In the genomic region with DNA sequence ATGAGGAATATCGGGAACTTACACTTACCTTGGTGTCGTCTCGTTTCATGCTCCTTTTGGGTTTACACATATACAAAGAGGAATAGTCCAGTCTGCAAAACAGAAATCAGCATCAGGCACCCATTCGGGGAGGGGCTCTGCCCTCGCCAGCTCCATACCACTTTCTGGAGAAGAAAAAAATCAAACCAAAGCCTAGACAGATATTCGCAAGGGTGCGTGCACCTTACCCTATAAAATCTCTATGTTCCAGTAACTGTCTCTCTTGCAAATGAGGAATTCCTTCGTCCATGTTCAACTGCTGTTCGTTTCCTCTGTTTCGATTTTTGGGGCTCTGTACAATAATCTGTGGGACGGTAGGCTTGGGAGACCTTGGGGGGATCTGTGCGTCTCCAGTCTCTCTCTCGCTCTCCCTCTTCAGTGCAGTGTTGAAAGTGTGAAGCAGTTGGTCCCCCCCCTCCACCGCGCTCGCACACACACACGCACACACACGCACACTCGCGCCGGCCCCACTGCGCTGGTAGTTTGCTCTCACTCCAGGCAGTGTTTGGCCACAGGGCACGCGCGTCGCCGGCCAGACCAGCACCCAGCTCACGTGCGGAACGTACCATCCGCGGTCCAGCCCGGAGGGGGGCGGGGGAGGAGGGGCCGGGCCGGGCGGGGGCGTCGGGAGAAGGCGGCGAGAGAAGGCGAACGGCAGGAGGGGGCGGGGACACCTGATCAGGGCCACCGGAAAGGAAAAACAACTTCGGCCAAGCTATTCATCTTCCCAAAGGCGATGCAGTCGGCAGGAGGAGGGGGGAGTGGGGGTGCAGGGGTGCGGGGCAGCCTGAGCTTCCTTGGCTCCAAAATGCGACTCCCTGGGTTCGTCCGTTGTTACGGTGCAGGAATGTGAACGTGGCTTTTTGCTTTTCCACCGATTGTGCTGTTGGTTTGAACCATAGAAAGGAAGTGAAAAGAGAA, we compare ENCODE assay signal across 1 cellular context.
TF ChIP-seq lines count a peak whose summit lies in the region.

Gene BHLHE41 (minus strand): TSS at position 547 of the 960 bp plus-strand sequence. CDS start 258 bp downstream, at position 289.

TF ChIP-seq in K562, 482 proteins besides CTCF, POLR2A, EP300 and RAD21 (continues in another document):
- TF ChIP-seq ZNF263 (CRISPR knock-in tag; IDR thresholded peaks at IDR 0.05; ENCODE audit: borderline replicate concordance) (no peak), DNMT1 (IDR thresholded peaks at IDR 0.05) (no peak), CLOCK (CRISPR knock-in tag; IDR thresholded peaks at IDR 0.05; ENCODE audit: borderline replicate concordance) (no peak), ZZZ3 (IDR thresholded peaks at IDR 0.05) (no peak), XRCC5 (IDR thresholded peaks at IDR 0.05; ENCODE audit: low read depth, low read length) (no peak), RREB1 (CRISPR knock-in tag; IDR thresholded peaks at IDR 0.05) (no peak), WHSC1 (IDR thresholded peaks at IDR 0.05; ENCODE audit: low read length) (no peak), TAF15 (IDR thresholded peaks at IDR 0.05; ENCODE audit: low read depth, low read length) (no peak), GATAD2B (IDR thresholded peaks at IDR 0.05; ENCODE audit: borderline replicate concordance) (no peak), E2F6 (IDR thresholded peaks at IDR 0.05; ENCODE audit: borderline replicate concordance in 1 of 2, extremely low read depth in 1 of 2, insufficient read depth in 1 of 2, insufficient read length in 1 of 2, low read depth in 1 of 2, low read length in 1 of 2, poor library complexity in 1 of 2, severe bottlenecking in 1 of 2) (peak in 1 of 2 experiments; percentile 28), ZNF431 (CRISPR knock-in tag; IDR thresholded peaks at IDR 0.05) (no peak), ZNF76 (CRISPR knock-in tag; IDR thresholded peaks at IDR 0.05; ENCODE audit: borderline replicate concordance) (no peak), RB1 (IDR thresholded peaks at IDR 0.05; ENCODE audit: low read depth) (no peak), ZKSCAN1 (IDR thresholded peaks at IDR 0.05; ENCODE audit: low read depth, low read length) (no peak), ZNF77 (CRISPR knock-in tag; IDR thresholded peaks at IDR 0.05) (no peak), ZNF212 (CRISPR knock-in tag; IDR thresholded peaks at IDR 0.05) (no peak), NCOA1 (IDR thresholded peaks at IDR 0.05; ENCODE audit: low read depth) (no peak), EZH2 (IDR thresholded peaks at IDR 0.05; ENCODE audit: borderline replicate concordance, low read depth, low read length) (peak; percentile 100), RERE (CRISPR knock-in tag; IDR thresholded peaks at IDR 0.05; ENCODE audit: borderline replicate concordance) (no peak)
- TF ChIP-seq, protein P1, sequence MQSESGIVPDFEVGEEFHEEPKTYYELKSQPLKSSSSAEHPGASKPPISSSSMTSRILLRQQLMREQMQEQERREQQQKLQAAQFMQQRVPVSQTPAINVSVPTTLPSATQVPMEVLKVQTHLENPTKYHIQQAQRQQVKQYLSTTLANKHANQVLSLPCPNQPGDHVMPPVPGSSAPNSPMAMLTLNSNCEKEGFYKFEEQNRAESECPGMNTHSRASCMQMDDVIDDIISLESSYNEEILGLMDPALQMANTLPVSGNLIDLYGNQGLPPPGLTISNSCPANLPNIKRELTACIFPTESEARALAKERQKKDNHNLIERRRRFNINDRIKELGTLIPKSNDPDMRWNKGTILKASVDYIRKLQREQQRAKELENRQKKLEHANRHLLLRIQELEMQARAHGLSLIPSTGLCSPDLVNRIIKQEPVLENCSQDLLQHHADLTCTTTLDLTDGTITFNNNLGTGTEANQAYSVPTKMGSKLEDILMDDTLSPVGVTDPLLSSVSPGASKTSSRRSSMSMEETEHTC (IDR thresholded peaks at IDR 0.05): no peak
- TF ChIP-seq, protein P2, sequence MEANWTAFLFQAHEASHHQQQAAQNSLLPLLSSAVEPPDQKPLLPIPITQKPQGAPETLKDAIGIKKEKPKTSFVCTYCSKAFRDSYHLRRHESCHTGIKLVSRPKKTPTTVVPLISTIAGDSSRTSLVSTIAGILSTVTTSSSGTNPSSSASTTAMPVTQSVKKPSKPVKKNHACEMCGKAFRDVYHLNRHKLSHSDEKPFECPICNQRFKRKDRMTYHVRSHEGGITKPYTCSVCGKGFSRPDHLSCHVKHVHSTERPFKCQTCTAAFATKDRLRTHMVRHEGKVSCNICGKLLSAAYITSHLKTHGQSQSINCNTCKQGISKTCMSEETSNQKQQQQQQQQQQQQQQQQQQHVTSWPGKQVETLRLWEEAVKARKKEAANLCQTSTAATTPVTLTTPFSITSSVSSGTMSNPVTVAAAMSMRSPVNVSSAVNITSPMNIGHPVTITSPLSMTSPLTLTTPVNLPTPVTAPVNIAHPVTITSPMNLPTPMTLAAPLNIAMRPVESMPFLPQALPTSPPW (CRISPR knock-in tag; IDR thresholded peaks at IDR 0.05): peak; percentile 43
- TF ChIP-seq, protein P3, sequence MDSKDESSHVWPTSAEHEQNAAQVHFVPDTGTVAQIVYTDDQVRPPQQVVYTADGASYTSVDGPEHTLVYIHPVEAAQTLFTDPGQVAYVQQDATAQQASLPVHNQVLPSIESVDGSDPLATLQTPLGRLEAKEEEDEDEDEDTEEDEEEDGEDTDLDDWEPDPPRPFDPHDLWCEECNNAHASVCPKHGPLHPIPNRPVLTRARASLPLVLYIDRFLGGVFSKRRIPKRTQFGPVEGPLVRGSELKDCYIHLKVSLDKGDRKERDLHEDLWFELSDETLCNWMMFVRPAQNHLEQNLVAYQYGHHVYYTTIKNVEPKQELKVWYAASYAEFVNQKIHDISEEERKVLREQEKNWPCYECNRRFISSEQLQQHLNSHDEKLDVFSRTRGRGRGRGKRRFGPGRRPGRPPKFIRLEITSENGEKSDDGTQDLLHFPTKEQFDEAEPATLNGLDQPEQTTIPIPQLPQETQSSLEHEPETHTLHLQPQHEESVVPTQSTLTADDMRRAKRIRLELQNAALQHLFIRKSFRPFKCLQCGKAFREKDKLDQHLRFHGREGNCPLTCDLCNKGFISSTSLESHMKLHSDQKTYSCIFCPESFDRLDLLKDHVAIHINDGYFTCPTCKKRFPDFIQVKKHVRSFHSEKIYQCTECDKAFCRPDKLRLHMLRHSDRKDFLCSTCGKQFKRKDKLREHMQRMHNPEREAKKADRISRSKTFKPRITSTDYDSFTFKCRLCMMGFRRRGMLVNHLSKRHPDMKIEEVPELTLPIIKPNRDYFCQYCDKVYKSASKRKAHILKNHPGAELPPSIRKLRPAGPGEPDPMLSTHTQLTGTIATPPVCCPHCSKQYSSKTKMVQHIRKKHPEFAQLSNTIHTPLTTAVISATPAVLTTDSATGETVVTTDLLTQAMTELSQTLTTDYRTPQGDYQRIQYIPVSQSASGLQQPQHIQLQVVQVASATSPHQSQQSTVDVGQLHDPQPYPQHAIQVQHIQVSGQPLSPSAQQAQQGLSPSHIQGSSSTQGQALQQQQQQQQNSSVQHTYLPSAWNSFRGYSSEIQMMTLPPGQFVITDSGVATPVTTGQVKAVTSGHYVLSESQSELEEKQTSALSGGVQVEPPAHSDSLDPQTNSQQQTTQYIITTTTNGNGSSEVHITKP (IDR thresholded peaks at IDR 0.05; ENCODE audit: partially characterized antibody): peak; percentile 71
- TF ChIP-seq, protein P4, sequence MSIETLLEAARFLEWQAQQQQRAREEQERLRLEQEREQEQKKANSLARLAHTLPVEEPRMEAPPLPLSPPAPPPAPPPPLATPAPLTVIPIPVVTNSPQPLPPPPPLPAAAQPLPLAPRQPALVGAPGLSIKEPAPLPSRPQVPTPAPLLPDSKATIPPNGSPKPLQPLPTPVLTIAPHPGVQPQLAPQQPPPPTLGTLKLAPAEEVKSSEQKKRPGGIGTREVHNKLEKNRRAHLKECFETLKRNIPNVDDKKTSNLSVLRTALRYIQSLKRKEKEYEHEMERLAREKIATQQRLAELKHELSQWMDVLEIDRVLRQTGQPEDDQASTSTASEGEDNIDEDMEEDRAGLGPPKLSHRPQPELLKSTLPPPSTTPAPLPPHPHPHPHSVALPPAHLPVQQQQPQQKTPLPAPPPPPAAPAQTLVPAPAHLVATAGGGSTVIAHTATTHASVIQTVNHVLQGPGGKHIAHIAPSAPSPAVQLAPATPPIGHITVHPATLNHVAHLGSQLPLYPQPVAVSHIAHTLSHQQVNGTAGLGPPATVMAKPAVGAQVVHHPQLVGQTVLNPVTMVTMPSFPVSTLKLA (conservative IDR thresholded peaks at IDR 0.05): no peak
